In genomic region chr9:3323714-3324113, GRCh38 we compare ENCODE assay signal across 16 cellular contexts.
"Had no signal": no experiment of that assay in that cellular context is flagged by ENCODE, and none has a peak within 500 bp of the region (broad histone marks: within the 10 kb centered on the region; RNA-seq: fewer than 3 reads in every experiment).

No MANE protein-coding gene starts in this region.

- DNase-seq: cortex of kidney; effector memory CD4-positive, alpha-beta T cell; immature natural killer cell; kidney glomerular epithelial cell; mammary epithelial cell; natural killer cell; occipital lobe; pancreas; right cardiac atrium; small intestine; stimulated activated CD4-positive, alpha-beta T cell treated with anti-CD3 and anti-CD28 coated beads, Interleukin-12 subunit alpha, Interleukin-12 subunit beta, amount 100 ng/mL, for 4 hours; stimulated activated naive CD4-positive, alpha-beta T cell; trophoblast cell had no signal

- H3K4me1 Mint-ChIP-seq: immature natural killer cell, natural killer cell had no signal

- ATAC-seq: gastroesophageal sphincter, natural killer cell, pancreas, right cardiac atrium had no signal

- H3K36me3 Mint-ChIP-seq: natural killer cell had no signal

- H3K9me3 Mint-ChIP-seq: immature natural killer cell, natural killer cell had no signal

- H3K27ac Mint-ChIP-seq: immature natural killer cell, progenitor cell of endocrine pancreas had no signal

- FAIRE-seq: endometrium, small intestine had no signal

- H3K4me3 Mint-ChIP-seq: immature natural killer cell, natural killer cell had no signal

- H3K27me3 Mint-ChIP-seq: progenitor cell of endocrine pancreas had no signal
